9 cellular contexts compared by ENCODE assay signal in the genomic region with DNA sequence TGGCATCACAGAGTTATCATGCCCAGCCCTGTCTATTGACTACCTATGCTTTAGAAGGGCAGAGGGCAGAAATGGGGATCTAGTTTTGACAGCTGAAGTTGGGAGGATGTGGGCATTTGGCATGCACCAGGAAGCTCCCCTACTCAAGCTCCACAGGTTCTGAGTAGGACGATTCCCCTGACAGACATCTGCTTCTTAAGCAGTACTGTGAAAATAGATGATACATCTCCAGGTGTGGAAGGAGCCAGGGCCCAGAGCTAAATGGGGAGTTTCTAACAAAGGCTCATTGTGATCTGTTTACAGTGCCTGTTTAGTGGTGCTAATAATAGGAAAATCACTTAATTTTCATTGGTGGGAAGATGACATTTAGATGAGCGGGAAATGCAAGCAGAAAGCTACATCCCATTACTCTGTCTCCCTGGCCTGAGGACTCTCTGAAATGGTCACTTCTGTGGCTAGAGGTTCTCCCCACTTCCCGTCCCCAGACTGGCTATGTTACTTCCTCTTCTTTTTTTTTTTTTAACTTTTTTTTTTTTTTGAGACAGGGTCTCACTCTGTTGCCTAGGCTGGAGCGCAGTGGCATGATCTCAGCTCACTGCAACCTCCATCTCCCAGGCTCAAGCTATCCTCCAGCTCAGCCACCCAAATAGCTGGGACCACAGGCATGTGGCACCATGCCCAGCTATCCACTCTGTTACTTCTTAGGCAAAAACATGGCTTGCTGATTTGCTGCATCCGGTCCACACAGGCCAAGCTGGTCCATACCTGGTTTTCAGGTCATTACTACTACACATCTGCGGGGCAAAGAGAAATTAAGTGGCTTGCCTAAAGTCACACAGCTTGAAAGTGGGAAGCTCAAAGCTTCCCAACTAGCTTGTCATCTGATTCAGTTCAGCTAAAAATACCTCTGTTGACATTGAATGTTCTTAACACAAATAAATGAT. TPM values are rescaled to one million over a fixed set of nuclear protein-coding genes. Genes with fewer than 3 reads are reported as not detected.
DNase-seq lines count a peak whose midpoint lies in the region; ATAC-seq and TF ChIP-seq lines count a peak whose summit lies in the region.
"Had no signal": no experiment of that assay in that cellular context is flagged by ENCODE, and none has a peak within 500 bp of the region (broad histone marks: within the 10 kb centered on the region; RNA-seq: fewer than 3 reads in every experiment).

No MANE protein-coding gene starts in this region.

- peaks cover under 1% of the 10 kb centered on the region for H3K27me3 Mint-ChIP-seq in activated T-helper 17 cell treated with anti-CD3 and anti-CD28 coated beads, Interleukin-2, amount 50 U/mL, for 72 hours

- TF ChIP-seq POLR2A in GM18505 (IDR thresholded peaks at IDR 0.05; ENCODE audit: borderline replicate concordance, extremely low read depth, insufficient read depth, insufficient read length): no peak

- ATAC-seq in HG03354 (IDR thresholded peaks at IDR 0.05; ENCODE audit: poor library complexity, severe bottlenecking, unreplicated experiment) (peak; percentile 54), GM18505 (IDR thresholded peaks at IDR 0.05; ENCODE audit: unreplicated experiment) (no peak)
- ATAC-seq in activated T-helper 17 cell treated with anti-CD3 and anti-CD28 coated beads, Interleukin-2, amount 50 U/mL, for 72 hours (replicated peaks): no peak

- H3K4me3 Mint-ChIP-seq in activated T-helper 17 cell treated with anti-CD3 and anti-CD28 coated beads, Interleukin-2, amount 50 U/mL, for 72 hours: no peak overlapping the region

- no peaks in the 10 kb centered on the region for H3K4me1 Mint-ChIP-seq in activated T-helper 17 cell treated with anti-CD3 and anti-CD28 coated beads, Interleukin-2, amount 50 U/mL, for 72 hours

- no peak overlapping the region for H3K4me3 ChIP-seq in dorsolateral prefrontal cortex

- H3K36me3 Mint-ChIP-seq in activated T-helper 17 cell treated with anti-CD3 and anti-CD28 coated beads, Interleukin-2, amount 50 U/mL, for 72 hours (ENCODE audit: low read depth): no peaks in the 10 kb centered on the region

- no peak for TF ChIP-seq CTCF in dorsolateral prefrontal cortex (IDR thresholded peaks at IDR 0.05 in 54 of 56, conservative IDR thresholded peaks at IDR 0.05 in 2 of 56; ENCODE audit: low read depth in 1 of 56, partially characterized antibody in 56 of 56)

- intact Hi-C loops in dorsolateral prefrontal cortex (cut with DNase I): no loop called here

- DNase-seq in DMS79 (lab: John Stamatoyannopoulos, UW) (peak; percentile 44), T1000 (lab: John Stamatoyannopoulos, UW) (peak; percentile 46), kidney glomerular epithelial cell (lab: John Stamatoyannopoulos, UW) (peak; percentile 87), dorsolateral prefrontal cortex (no peak)
- no peak for DNase-seq in activated effector memory CD4-positive, alpha-beta T cell treated with anti-CD3 and anti-CD28 coated beads, Interleukin-2, amount 50 U/mL, for 16 hours
- DNase-seq: posterior cingulate gyrus had no signal

- no peak overlapping the region for H3K27ac Mint-ChIP-seq in activated T-helper 17 cell treated with anti-CD3 and anti-CD28 coated beads, Interleukin-2, amount 50 U/mL, for 72 hours

- no peak overlapping the region for H3K27ac ChIP-seq in dorsolateral prefrontal cortex

- no peaks in the 10 kb centered on the region for H3K9me3 Mint-ChIP-seq in activated T-helper 17 cell treated with anti-CD3 and anti-CD28 coated beads, Interleukin-2, amount 50 U/mL, for 72 hours

- no peaks in the 10 kb centered on the region for H3K27me3 ChIP-seq in dorsolateral prefrontal cortex

RNA-seq across cellular contexts. Expression of gene CNIH3, which starts 23.2 kb away (rescaled TPM):
- 10 to 100 TPM; 11.6 to 38.1 (median 23.9) TPM for total RNA-seq in dorsolateral prefrontal cortex
- total RNA-seq in activated T-helper 17 cell treated with anti-CD3 and anti-CD28 coated beads, Interleukin-2, amount 50 U/mL, for 72 hours: 1 to 10 TPM; 1.4 to 3.0 TPM

Comparison
In these comparisons a context has a peak if more than half of its experiments do, and no peak if none do; other contexts are left out.
1. DNase-seq: peak in DMS79 (single experiment), T1000 (single experiment) and kidney glomerular epithelial cell (single experiment); none in dorsolateral prefrontal cortex (0 of 10) and activated effector memory CD4-positive, alpha-beta T cell treated with anti-CD3 and anti-CD28 coated beads, Interleukin-2, amount 50 U/mL, for 16 hours (single experiment).